Comparison of ENCODE assay signal across 10 cellular contexts in genomic region chr3:125057186-125057850, GRCh38. TPM values are rescaled to one million over a fixed set of nuclear protein-coding genes. Genes with fewer than 3 reads are reported as not detected.
DNase-seq lines count a peak whose midpoint lies in the region; ATAC-seq, FAIRE-seq and TF ChIP-seq lines count a peak whose summit lies in the region.
"Had no signal": no experiment of that assay in that cellular context is flagged by ENCODE, and none has a peak within 500 bp of the region (broad histone marks: within the 10 kb centered on the region; RNA-seq: fewer than 3 reads in every experiment).

No MANE protein-coding gene starts in this region.

- H3K4me3 ChIP-seq in epithelial cell of esophagus (ENCODE audit: low read length): no peak overlapping the region
- H3K4me3 ChIP-seq in mucosa of descending colon: no peak overlapping the region

- intact Hi-C loops in mucosa of descending colon (cut with DNase I, micrococcal nuclease): no loop called here

- peak; percentile 35 for FAIRE-seq in RCC 7860 (lab: Jason Lieb, UNC)

- H3K9me3 ChIP-seq in mucosa of descending colon: no peaks in the 10 kb centered on the region

- H3K36me3 ChIP-seq in mucosa of descending colon (ENCODE audit: low read depth): no peaks in the 10 kb centered on the region

- H3K36me3 Mint-ChIP-seq in progenitor cell of endocrine pancreas (ENCODE audit: insufficient read depth): no peaks in the 10 kb centered on the region
- peaks cover 13% of the 10 kb centered on the region for H3K36me3 Mint-ChIP-seq in T-helper 2 cell treated with Interferon-gamma antibody and Interleukin-4, amounts not matched to agents 5 μg/mL and 100 μg/mL, for 36 hours (ENCODE audit: low read depth)

- DNase-seq in Caki2 (ENCODE audit: low read depth): peak; percentile 52
- peak; percentile 36 for DNase-seq in RCC 7860 (ENCODE audit: low spot score)
- peak; percentile 83 for DNase-seq in epithelial cell of esophagus (ENCODE audit: low read depth)
- DNase-seq in progenitor cell of endocrine pancreas (ENCODE audit: low spot score, unreplicated experiment): no peak
- DNase-seq in GM10266 (ENCODE audit: extremely low spot score): no peak
- no peak for DNase-seq in T-helper 2 cell treated with Interferon-gamma antibody and Interleukin-4, amounts not matched to agents 5 μg/mL and 100 μg/mL, for 36 hours (ENCODE audit: low spot score)
- DNase-seq in stimulated activated CD4-positive, alpha-beta T cell treated with anti-CD3 and anti-CD28 coated beads, Interleukin-4, amount 100 ng/mL, for 1 hour: no peak
- DNase-seq in mucosa of descending colon: no peak
- DNase-seq: central memory CD4-positive, alpha-beta T cell; NCI-H1105 had no signal

- peaks cover 73% of the 10 kb centered on the region for H3K27me3 Mint-ChIP-seq in progenitor cell of endocrine pancreas
- peaks cover 44% of the 10 kb centered on the region for H3K27me3 Mint-ChIP-seq in T-helper 2 cell treated with Interferon-gamma antibody and Interleukin-4, amounts not matched to agents 5 μg/mL and 100 μg/mL, for 36 hours (ENCODE audit: low read depth)

- no peak overlapping the region for H3K27ac Mint-ChIP-seq in progenitor cell of endocrine pancreas
- H3K27ac Mint-ChIP-seq in T-helper 2 cell treated with Interferon-gamma antibody and Interleukin-4, amounts not matched to agents 5 μg/mL and 100 μg/mL, for 36 hours: no peak overlapping the region

- H3K9me3 Mint-ChIP-seq in progenitor cell of endocrine pancreas (ENCODE audit: low read depth): no peaks in the 10 kb centered on the region
- no peaks in the 10 kb centered on the region for H3K9me3 Mint-ChIP-seq in T-helper 2 cell treated with Interferon-gamma antibody and Interleukin-4, amounts not matched to agents 5 μg/mL and 100 μg/mL, for 36 hours

- TF ChIP-seq CTCF in epithelial cell of esophagus (IDR thresholded peaks at IDR 0.05; ENCODE audit: insufficient read depth, low read depth, low read length, missing control alignments) (no peak), progenitor cell of endocrine pancreas (IDR thresholded peaks at IDR 0.05; ENCODE audit: unreplicated experiment) (no peak), GM10266 (IDR thresholded peaks at IDR 0.05; ENCODE audit: control insufficient read depth, insufficient read depth, low read depth, missing control alignments) (no peak), mucosa of descending colon (IDR thresholded peaks at IDR 0.05) (no peak)

- ATAC-seq in mucosa of descending colon: no peak

- in situ Hi-C loops in Caki2 (cut with HindIII; ENCODE audit: low pct_unique_long_range_greater_than_20kb, low sequenced_read_pairs): no loop called here

- H3K4me3 Mint-ChIP-seq in progenitor cell of endocrine pancreas (ENCODE audit: low read depth): peak overlapping the region; percentile 20
- H3K4me3 Mint-ChIP-seq in T-helper 2 cell treated with Interferon-gamma antibody and Interleukin-4, amounts not matched to agents 5 μg/mL and 100 μg/mL, for 36 hours: no peak overlapping the region

- peaks cover 19% of the 10 kb centered on the region for H3K4me1 Mint-ChIP-seq in progenitor cell of endocrine pancreas (ENCODE audit: low read depth)
- peaks cover 25% of the 10 kb centered on the region for H3K4me1 Mint-ChIP-seq in T-helper 2 cell treated with Interferon-gamma antibody and Interleukin-4, amounts not matched to agents 5 μg/mL and 100 μg/mL, for 36 hours (ENCODE audit: low read depth)

- H3K4me1 ChIP-seq in mucosa of descending colon (ENCODE audit: low read depth): peaks cover 21% of the 10 kb centered on the region

RNA-seq across cellular contexts. Expression of gene HEG1, which starts 1.5 kb away (rescaled TPM):
- total RNA-seq in Caki2 (2014; rRNA removed; shearing (Covaris generic); ENCODE audit: low replicate concordance): 4.7 and 5.0 TPM in 2 replicates
- 4.1 and 7.2 TPM in 2 replicates for total RNA-seq in progenitor cell of endocrine pancreas
- total RNA-seq in mucosa of descending colon: 10 to 100 TPM in 2 of 3 donors, 1 to 10 TPM in 1; 7.4 to 45.3 (median 15.0) TPM

Comparison
In these comparisons a context has a peak if more than half of its experiments do, and no peak if none do; other contexts are left out.
1. DNase-seq: peak in Caki2 (single experiment), RCC 7860 (single experiment) and epithelial cell of esophagus (single experiment); none in progenitor cell of endocrine pancreas (single experiment), GM10266 (single experiment), T-helper 2 cell treated with Interferon-gamma antibody and Interleukin-4, amounts not matched to agents 5 μg/mL and 100 μg/mL, for 36 hours (single experiment), stimulated activated CD4-positive, alpha-beta T cell treated with anti-CD3 and anti-CD28 coated beads, Interleukin-4, amount 100 ng/mL, for 1 hour (single experiment) and mucosa of descending colon (0 of 3).